Comparison of ENCODE assay signal across 9 cellular contexts in genomic region chr18:79524181-79525078, GRCh38.
A peak's percentile ranks its signal among the peaks of the same experiment; 100 is the strongest.
DNase-seq lines count a peak whose midpoint lies in the region; ATAC-seq and TF ChIP-seq lines count a peak whose summit lies in the region.
"Had no signal": no experiment of that assay in that cellular context is flagged by ENCODE, and none has a peak within 500 bp of the region (broad histone marks: within the 10 kb centered on the region; RNA-seq: fewer than 3 reads in every experiment).

No MANE protein-coding gene starts in this region.

- peak overlapping the region; percentile 92 for H3K4me3 Mint-ChIP-seq in CD4-positive, alpha-beta T cell

- ATAC-seq in CD4-positive, alpha-beta T cell (ENCODE audit: poor library complexity): peak; percentile 18
- peak; percentile 30 for ATAC-seq in GM21529 (IDR thresholded peaks at IDR 0.05; ENCODE audit: unreplicated experiment)

- H3K9ac ChIP-seq in Karpas-422 (ENCODE audit: low read length): peak overlapping the region; percentile 71

- no peaks in the 10 kb centered on the region for H3K9me3 Mint-ChIP-seq in CD4-positive, alpha-beta T cell

- H3K4me2 ChIP-seq in Karpas-422 (ENCODE audit: low read depth, low read length, poor library complexity, severe bottlenecking): peak overlapping the region; percentile 85

- H3K4me1 ChIP-seq in Karpas-422 (ENCODE audit: low read length): peaks cover 40% of the 10 kb centered on the region

- peaks cover 4% of the 10 kb centered on the region; the same call in 1 of the 2 replicates for H3K36me3 ChIP-seq in Karpas-422 (ENCODE audit: insufficient read depth, low read length)

- peaks cover 82% of the 10 kb centered on the region for H3K4me1 Mint-ChIP-seq in CD4-positive, alpha-beta T cell (ENCODE audit: low read depth)

- CTCF ChIA-PET in CD4-positive, alpha-beta T cell (lab: Charles Lee): interaction anchor here (0.6 to 1.7 kb wide), 7 partner anchors 108 to 145 kb away, joined by 3 to 7 read pairs (median 4); partner anchors contain the start of gene NFATC1

- POLR2A ChIA-PET in CD4-positive, alpha-beta T cell (lab: Charles Lee): interaction anchor here (0.7 to 2.9 kb wide), 11 partner anchors 17 to 154 kb away, joined by 3 to 51 read pairs (median 10); partner anchors contain the start of gene NFATC1

- no peaks in the 10 kb centered on the region for H4K20me1 ChIP-seq in Karpas-422 (ENCODE audit: insufficient read depth, low read depth, low read length)

- peaks cover 20% of the 10 kb centered on the region; the same call in 1 of the 2 replicates for H3K79me2 ChIP-seq in Karpas-422 (ENCODE audit: low read length)

- DNase-seq in CD4-positive, alpha-beta T cell: peak in 5 of 10 experiments; percentile 22 to 52 (median 43)
- peak; percentile 69 for DNase-seq in Karpas-422
- DNase-seq in activated effector memory CD4-positive, alpha-beta T cell treated with anti-CD3 and anti-CD28 coated beads, Interleukin-2, amount 50 U/mL, for 16 hours: peak; percentile 83
- peak; percentile 60 for DNase-seq in stimulated activated CD4-positive, alpha-beta T cell treated with anti-CD3 and anti-CD28 coated beads, Interleukin-4, amount 100 ng/mL, for 1 hour
- DNase-seq in NCI-H526 (lab: John Stamatoyannopoulos, UW): no peak
- DNase-seq in amygdala (lab: John Stamatoyannopoulos, UW): no peak
- no peak for DNase-seq in DMS153 treated with DMSO at 0.1 percent for 48 hours (lab: John Stamatoyannopoulos, UW; ENCODE audit: unreplicated experiment)

- peak overlapping the region; percentile 92 for H3K27ac ChIP-seq in CD4-positive, alpha-beta T cell (ENCODE audit: low read depth, low read length)
- H3K27ac ChIP-seq in Karpas-422 (ENCODE audit: low read length): peak overlapping the region; percentile 96

- no peaks in the 10 kb centered on the region for H3K27me3 Mint-ChIP-seq in CD4-positive, alpha-beta T cell

- H3K36me3 Mint-ChIP-seq in CD4-positive, alpha-beta T cell (ENCODE audit: low read depth): peaks cover 35% of the 10 kb centered on the region

- H3K4me3 ChIP-seq in Karpas-422 (ENCODE audit: low read length): peak overlapping the region; percentile 55
- H3K4me3 ChIP-seq: lung had no signal

- TF ChIP-seq CTCF in CD4-positive, alpha-beta T cell (IDR thresholded peaks at IDR 0.05): no peak

- H3K27me3 ChIP-seq in CD4-positive, alpha-beta T cell (ENCODE audit: control insufficient read depth, insufficient read depth, low read length): no peaks in the 10 kb centered on the region
- no peaks in the 10 kb centered on the region for H3K27me3 ChIP-seq in Karpas-422 (ENCODE audit: low read length)

- intact Hi-C loops in CD4-positive, alpha-beta T cell (cut with DNase I, micrococcal nuclease): loop anchor here in 1 of 2 experiments (5.0 to 10.0 kb wide), 3 partner anchors 67 to 440 kb away; partner anchors contain the start of genes HSBP1L1 and NFATC1

- peak overlapping the region; percentile 96 for H3K27ac Mint-ChIP-seq in CD4-positive, alpha-beta T cell

- no peaks in the 10 kb centered on the region for H3K9me2 ChIP-seq in Karpas-422 (replicated peaks; ENCODE audit: insufficient read depth, low read length)

- peak overlapping the region; percentile 46; the same call in 1 of the 2 replicates for H2AFZ ChIP-seq in Karpas-422 (ENCODE audit: low read length)

- H3K9me3 ChIP-seq in CD4-positive, alpha-beta T cell (ENCODE audit: control insufficient read depth, low read length): no peaks in the 10 kb centered on the region
- H3K9me3 ChIP-seq in Karpas-422 (ENCODE audit: low read length): no peaks in the 10 kb centered on the region

Comparison
In these comparisons a context has a peak if more than half of its experiments do, and no peak if none do; other contexts are left out.
1. DNase-seq: peak in Karpas-422 (single experiment), activated effector memory CD4-positive, alpha-beta T cell treated with anti-CD3 and anti-CD28 coated beads, Interleukin-2, amount 50 U/mL, for 16 hours (single experiment) and stimulated activated CD4-positive, alpha-beta T cell treated with anti-CD3 and anti-CD28 coated beads, Interleukin-4, amount 100 ng/mL, for 1 hour (single experiment); none in NCI-H526 (0 of 2), amygdala (0 of 56) and DMS153 treated with DMSO at 0.1 percent for 48 hours (single experiment).